Comparison of ENCODE assay signal across 12 cellular contexts in genomic region chr11:44622721-44623258, GRCh38. TPM values are rescaled to one million over a fixed set of nuclear protein-coding genes. Genes with fewer than 3 reads are reported as not detected.
DNase-seq lines count a peak whose midpoint lies in the region; ATAC-seq and TF ChIP-seq lines count a peak whose summit lies in the region.
"Had no signal": no experiment of that assay in that cellular context is flagged by ENCODE, and none has a peak within 500 bp of the region (broad histone marks: within the 10 kb centered on the region; RNA-seq: fewer than 3 reads in every experiment).

No MANE protein-coding gene starts in this region.

- no peak overlapping the region for H3K27ac ChIP-seq in mesenchymal stem cell (ENCODE audit: low read length, poor library complexity, severe bottlenecking)
- no peak overlapping the region for H3K27ac ChIP-seq in MM.1S (ENCODE audit: low read length)
- H3K27ac ChIP-seq: psoas muscle had no signal

- no peaks in the 10 kb centered on the region for H3K9me2 ChIP-seq in MM.1S (replicated peaks; ENCODE audit: insufficient read depth, low read length)

- 83% methylated on average over 6 of the region's 11 CpGs for WGBS in mesenchymal stem cell

- H3K9me3 Mint-ChIP-seq in activated naive CD8-positive, alpha-beta T cell treated with anti-CD3 and anti-CD28 coated beads for 36 hours = peaks cover 2% of the 10 kb centered on the region

- no peaks in the 10 kb centered on the region for H3K27me3 Mint-ChIP-seq in activated naive CD8-positive, alpha-beta T cell treated with anti-CD3 and anti-CD28 coated beads for 36 hours

- H3K14ac ChIP-seq in mesenchymal stem cell (ENCODE audit: low read length in 2 of 2) = no peak overlapping the region

- H2AFZ ChIP-seq in mesenchymal stem cell (ENCODE audit: low read depth, low read length) (no peak overlapping the region), MM.1S (ENCODE audit: low read length) (no peak overlapping the region)

- H3K4me1 ChIP-seq in mesenchymal stem cell (ENCODE audit: control insufficient read depth, insufficient read depth, low read depth, low read length) (peaks cover 25% of the 10 kb centered on the region), MM.1S (ENCODE audit: low read length) (no peaks in the 10 kb centered on the region)

- no peak overlapping the region for H4K91ac ChIP-seq in mesenchymal stem cell (ENCODE audit: low read length)

- no peaks in the 10 kb centered on the region for H3F3A ChIP-seq in MM.1S (ENCODE audit: insufficient read depth, low read length)

- H3K4me2 ChIP-seq in mesenchymal stem cell (ENCODE audit: low read length, poor library complexity, severe bottlenecking) (no peak overlapping the region), MM.1S (ENCODE audit: low read depth, low read length) (no peak overlapping the region)

- H4K20me1 ChIP-seq in MM.1S (ENCODE audit: insufficient read depth, low read length) = no peaks in the 10 kb centered on the region

- H3K79me1 ChIP-seq in mesenchymal stem cell (replicated peaks; ENCODE audit: low read length, poor library complexity, severe bottlenecking) = peaks cover 13% of the 10 kb centered on the region

- no peak overlapping the region for H3K4me3 Mint-ChIP-seq in activated naive CD8-positive, alpha-beta T cell treated with anti-CD3 and anti-CD28 coated beads for 36 hours

- H4K8ac ChIP-seq in mesenchymal stem cell (ENCODE audit: low read length) = peak overlapping the region; percentile 59

- H3K27me3 ChIP-seq in mesenchymal stem cell (ENCODE audit: control insufficient read depth in 1 of 2, insufficient read depth in 1 of 2, low read length in 2 of 2) = peaks cover 0 to 29% of the 10 kb centered on the region in 2 experiments
- no peaks in the 10 kb centered on the region for H3K27me3 ChIP-seq in MM.1S (replicated peaks; ENCODE audit: insufficient read depth, low read length)
- H3K27me3 ChIP-seq: upper lobe of left lung had no signal

- peak overlapping the region; percentile 64 for H3K27ac Mint-ChIP-seq in activated naive CD8-positive, alpha-beta T cell treated with anti-CD3 and anti-CD28 coated beads for 36 hours

- intact Hi-C loops in cardiac septum (cut with DNase I) = loop anchor here (5.0 kb wide), 2 partner anchors 270 to 485 kb away; no protein-coding TSS in a partner anchor
- intact Hi-C loops in left cardiac atrium (cut with DNase I) = loop anchor here (5.0 to 10.0 kb wide), 4 partner anchors 105 to 482 kb away; partner anchors contain the start of gene TSPAN18 (in 1 of the 2)

- no peak for ATAC-seq in left cardiac atrium

- H2BK120ac ChIP-seq in mesenchymal stem cell (ENCODE audit: low read depth, low read length) = no peak overlapping the region

- no peak overlapping the region for H2BK12ac ChIP-seq in mesenchymal stem cell (ENCODE audit: low read length in 2 of 2)

- no peak overlapping the region for H3K4ac ChIP-seq in mesenchymal stem cell (ENCODE audit: low read depth in 1 of 2, low read length in 2 of 2)

- DNase-seq in cardiac septum (ENCODE audit: low spot score) (peak; percentile 62), left cardiac atrium (no peak), mesenchymal stem cell (no peak), ureter (ENCODE audit: low spot score) (peak; percentile 32), DMS153 treated with DMSO at 0.1 percent for 48 hours (lab: John Stamatoyannopoulos, UW; ENCODE audit: unreplicated experiment) (no peak), MM.1S (no peak), NCI-H82 (lab: John Stamatoyannopoulos, UW) (no peak)
- DNase-seq in activated naive CD8-positive, alpha-beta T cell treated with anti-CD3 and anti-CD28 coated beads for 36 hours = no peak
- DNase-seq: C1 segment of cervical spinal cord, NCI-H2029, psoas muscle had no signal

- no peak overlapping the region for H2BK5ac ChIP-seq in mesenchymal stem cell (ENCODE audit: low read depth, low read length, poor library complexity, severe bottlenecking)

- H2AK5ac ChIP-seq in mesenchymal stem cell (ENCODE audit: low read length, severe bottlenecking) = no peak overlapping the region

- H3K4me1 Mint-ChIP-seq in activated naive CD8-positive, alpha-beta T cell treated with anti-CD3 and anti-CD28 coated beads for 36 hours = peaks cover 26% of the 10 kb centered on the region

- H2BK15ac ChIP-seq in mesenchymal stem cell (ENCODE audit: low read depth, poor library complexity, severe bottlenecking) = no peak overlapping the region

- H3K36me3 ChIP-seq in mesenchymal stem cell (ENCODE audit: control insufficient read depth in 1 of 2, insufficient read depth in 2 of 2, low read depth in 1 of 2, low read length in 2 of 2) = peaks cover 0 to 46% of the 10 kb centered on the region in 2 experiments
- H3K36me3 ChIP-seq in MM.1S (replicated peaks; ENCODE audit: insufficient read depth, low read length) = no peaks in the 10 kb centered on the region

- peaks cover 20% of the 10 kb centered on the region for H3K36me3 Mint-ChIP-seq in activated naive CD8-positive, alpha-beta T cell treated with anti-CD3 and anti-CD28 coated beads for 36 hours

- no peak overlapping the region for H3K18ac ChIP-seq in mesenchymal stem cell (ENCODE audit: low read depth in 1 of 2, low read length in 2 of 2)

- H3K9me3 ChIP-seq in mesenchymal stem cell (ENCODE audit: control insufficient read depth, low read length) (no peaks in the 10 kb centered on the region), MM.1S (replicated peaks; ENCODE audit: insufficient read depth, low read length) (no peaks in the 10 kb centered on the region)
- H3K9me3 ChIP-seq: psoas muscle had no signal

- H3K4me3 ChIP-seq in mesenchymal stem cell (ENCODE audit: insufficient read depth in 1 of 2, low read depth in 1 of 2, low read length in 2 of 2) (no peak overlapping the region), MM.1S (ENCODE audit: low read length) (no peak overlapping the region)
- H3K4me3 ChIP-seq: psoas muscle, upper lobe of left lung had no signal

- H3K9ac ChIP-seq in mesenchymal stem cell (ENCODE audit: low read length) (no peak overlapping the region), MM.1S (ENCODE audit: low read length) (no peak overlapping the region)

- TF ChIP-seq CTCF in MM.1S (IDR thresholded peaks at IDR 0.05; ENCODE audit: low read length) = no peak

- H3K79me2 ChIP-seq in MM.1S (ENCODE audit: low read length) = no peaks in the 10 kb centered on the region

- H3K23ac ChIP-seq in mesenchymal stem cell (ENCODE audit: low read length in 2 of 2) = no peak overlapping the region

RNA-seq across cellular contexts. Expression of gene CD82, which starts 57.3 kb away (rescaled TPM):
- 27.9 TPM for total RNA-seq in cardiac septum
- 10 to 100 TPM; 22.0 to 35.3 TPM for total RNA-seq in left cardiac atrium
- 100 to 1,000 TPM; 339 to 343 TPM for total RNA-seq in activated naive CD8-positive, alpha-beta T cell treated with anti-CD3 and anti-CD28 coated beads for 36 hours
- 196 TPM for polyA plus RNA-seq in mesenchymal stem cell (2013, experiment 1 of 2)
- 194 TPM for polyA plus RNA-seq in mesenchymal stem cell (2013, experiment 2 of 2)
- total RNA-seq in ureter = 148 TPM

Comparison
In these comparisons a context has a peak if more than half of its experiments do, and no peak if none do; other contexts are left out.
1. DNase-seq: peak in cardiac septum (single experiment) and ureter (single experiment); none in left cardiac atrium (single experiment), activated naive CD8-positive, alpha-beta T cell treated with anti-CD3 and anti-CD28 coated beads for 36 hours (single experiment), mesenchymal stem cell (single experiment), DMS153 treated with DMSO at 0.1 percent for 48 hours (single experiment), MM.1S (single experiment) and NCI-H82 (single experiment).